1 cellular context compared by ENCODE assay signal in the genomic region with DNA sequence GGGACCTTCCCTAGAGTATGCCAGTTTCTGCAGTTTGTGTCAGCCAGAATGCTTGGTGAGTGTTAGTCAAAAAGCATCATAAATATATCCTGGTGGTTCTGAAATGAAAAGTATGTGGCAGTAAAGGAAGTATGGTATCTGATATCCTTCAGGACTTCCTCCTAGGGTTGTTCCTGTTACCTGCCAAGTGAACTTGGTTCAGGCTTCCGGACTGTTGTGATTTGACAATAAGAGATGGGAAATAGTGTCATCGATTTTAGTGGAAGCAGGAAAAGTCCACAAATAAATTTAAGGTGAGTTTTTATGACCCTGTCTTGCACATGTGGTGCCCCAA.
TF ChIP-seq lines count a peak whose summit lies in the region.

No MANE protein-coding gene starts in this region.

TF ChIP-seq in GM23338, 12 proteins besides CTCF, POLR2A, EP300 and RAD21 (continued from another document):
- TF ChIP-seq, protein P1, sequence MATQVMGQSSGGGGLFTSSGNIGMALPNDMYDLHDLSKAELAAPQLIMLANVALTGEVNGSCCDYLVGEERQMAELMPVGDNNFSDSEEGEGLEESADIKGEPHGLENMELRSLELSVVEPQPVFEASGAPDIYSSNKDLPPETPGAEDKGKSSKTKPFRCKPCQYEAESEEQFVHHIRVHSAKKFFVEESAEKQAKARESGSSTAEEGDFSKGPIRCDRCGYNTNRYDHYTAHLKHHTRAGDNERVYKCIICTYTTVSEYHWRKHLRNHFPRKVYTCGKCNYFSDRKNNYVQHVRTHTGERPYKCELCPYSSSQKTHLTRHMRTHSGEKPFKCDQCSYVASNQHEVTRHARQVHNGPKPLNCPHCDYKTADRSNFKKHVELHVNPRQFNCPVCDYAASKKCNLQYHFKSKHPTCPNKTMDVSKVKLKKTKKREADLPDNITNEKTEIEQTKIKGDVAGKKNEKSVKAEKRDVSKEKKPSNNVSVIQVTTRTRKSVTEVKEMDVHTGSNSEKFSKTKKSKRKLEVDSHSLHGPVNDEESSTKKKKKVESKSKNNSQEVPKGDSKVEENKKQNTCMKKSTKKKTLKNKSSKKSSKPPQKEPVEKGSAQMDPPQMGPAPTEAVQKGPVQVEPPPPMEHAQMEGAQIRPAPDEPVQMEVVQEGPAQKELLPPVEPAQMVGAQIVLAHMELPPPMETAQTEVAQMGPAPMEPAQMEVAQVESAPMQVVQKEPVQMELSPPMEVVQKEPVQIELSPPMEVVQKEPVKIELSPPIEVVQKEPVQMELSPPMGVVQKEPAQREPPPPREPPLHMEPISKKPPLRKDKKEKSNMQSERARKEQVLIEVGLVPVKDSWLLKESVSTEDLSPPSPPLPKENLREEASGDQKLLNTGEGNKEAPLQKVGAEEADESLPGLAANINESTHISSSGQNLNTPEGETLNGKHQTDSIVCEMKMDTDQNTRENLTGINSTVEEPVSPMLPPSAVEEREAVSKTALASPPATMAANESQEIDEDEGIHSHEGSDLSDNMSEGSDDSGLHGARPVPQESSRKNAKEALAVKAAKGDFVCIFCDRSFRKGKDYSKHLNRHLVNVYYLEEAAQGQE (IDR thresholded peaks at IDR 0.05; ENCODE audit: unreplicated experiment) = no peak
- TF ChIP-seq, protein P2, sequence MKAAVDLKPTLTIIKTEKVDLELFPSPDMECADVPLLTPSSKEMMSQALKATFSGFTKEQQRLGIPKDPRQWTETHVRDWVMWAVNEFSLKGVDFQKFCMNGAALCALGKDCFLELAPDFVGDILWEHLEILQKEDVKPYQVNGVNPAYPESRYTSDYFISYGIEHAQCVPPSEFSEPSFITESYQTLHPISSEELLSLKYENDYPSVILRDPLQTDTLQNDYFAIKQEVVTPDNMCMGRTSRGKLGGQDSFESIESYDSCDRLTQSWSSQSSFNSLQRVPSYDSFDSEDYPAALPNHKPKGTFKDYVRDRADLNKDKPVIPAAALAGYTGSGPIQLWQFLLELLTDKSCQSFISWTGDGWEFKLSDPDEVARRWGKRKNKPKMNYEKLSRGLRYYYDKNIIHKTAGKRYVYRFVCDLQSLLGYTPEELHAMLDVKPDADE (IDR thresholded peaks at IDR 0.05) = no peak
- TF ChIP-seq NANOG (IDR thresholded peaks at IDR 0.05; ENCODE audit: borderline replicate concordance) (no peak), JUNB (IDR thresholded peaks at IDR 0.05; ENCODE audit: unreplicated experiment) (no peak), CREB1 (CRISPR knock-in tag; IDR thresholded peaks at IDR 0.05; ENCODE audit: low read depth) (no peak)
